27 cellular contexts compared by ENCODE assay signal in the genomic region with DNA sequence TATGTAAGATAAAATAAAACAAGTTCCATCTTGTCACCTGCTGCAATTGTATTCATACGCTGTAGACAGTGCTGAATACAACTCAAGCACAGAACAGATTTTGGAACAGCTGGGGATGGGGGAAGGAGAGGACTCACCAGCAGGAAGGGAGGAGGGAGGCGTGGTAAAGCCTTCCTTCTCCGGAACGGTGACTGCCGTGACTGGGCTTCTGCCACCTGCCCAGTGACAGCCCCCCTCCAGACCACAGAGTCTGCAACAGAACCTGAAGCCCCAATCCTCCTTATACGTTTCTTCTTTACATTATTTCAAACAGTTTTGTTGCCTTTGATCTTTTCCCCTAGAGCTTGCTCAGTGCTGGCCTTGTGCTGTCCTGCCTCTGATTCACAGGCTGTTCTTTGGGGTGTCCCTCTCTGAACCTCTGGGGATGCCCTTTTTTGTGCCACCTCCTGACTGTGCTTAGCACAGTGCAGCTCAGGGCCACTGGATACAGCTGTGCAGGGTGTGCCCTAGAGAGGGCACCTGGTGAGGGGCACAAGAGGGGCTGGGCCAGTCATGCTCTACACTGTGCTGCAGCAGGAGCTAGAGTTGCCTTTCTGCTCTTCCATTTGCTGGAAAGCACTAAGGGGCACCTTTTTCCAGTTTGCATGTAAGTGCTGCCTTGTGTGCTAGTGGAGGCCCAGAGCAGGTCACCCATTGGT.
DNase-seq lines count a peak whose midpoint lies in the region; ATAC-seq and TF ChIP-seq lines count a peak whose summit lies in the region.
"Had no signal": no experiment of that assay in that cellular context is flagged by ENCODE, and none has a peak within 500 bp of the region (broad histone marks: within the 10 kb centered on the region; RNA-seq: fewer than 3 reads in every experiment).

No MANE protein-coding gene starts in this region.

- no peak overlapping the region for H3K27ac Mint-ChIP-seq in activated CD8-positive, alpha-beta memory T cell treated with anti-CD3 and anti-CD28 coated beads, Interleukin-2, amount 10 ng/mL, durations not matched to agents 7 days and 5 days
- H3K27ac Mint-ChIP-seq in WTC11 = no peak overlapping the region
- H3K27ac Mint-ChIP-seq: activated CD4-positive, alpha-beta T cell treated with anti-CD3 and anti-CD28 coated beads, Interleukin-2, amount 10 ng/mL, durations not matched to agents 7 days and 5 days; activated T-cell treated with anti-CD3 and anti-CD28 coated beads, Interleukin-2, amount 50 U/mL, for 24 hours; CD4-positive, alpha-beta T cell; nephron had no signal

- peaks cover 5% of the 10 kb centered on the region for H3K9me3 ChIP-seq in upper lobe of right lung

- peaks cover 17% of the 10 kb centered on the region for H3K9me3 Mint-ChIP-seq in activated CD8-positive, alpha-beta memory T cell treated with anti-CD3 and anti-CD28 coated beads, Interleukin-2, amount 10 ng/mL, durations not matched to agents 7 days and 5 days (ENCODE audit: low read depth)
- H3K9me3 Mint-ChIP-seq in WTC11 = peaks cover 52% of the 10 kb centered on the region

- H3K27ac ChIP-seq in upper lobe of right lung = no peak overlapping the region
- H3K27ac ChIP-seq: A549, ascending aorta, coronary artery, psoas muscle, tibial nerve, WERI-Rb-1 had no signal

- CTCF ChIA-PET in activated CD8-positive, alpha-beta memory T cell treated with anti-CD3 and anti-CD28 coated beads, Interleukin-2, amount 10 ng/mL, durations not matched to agents 7 days and 5 days (lab: Charles Lee) = no interaction called here
- CTCF ChIA-PET in WTC11 (lab: Charles Lee) = no interaction called here

- peak; percentile 6 for ATAC-seq in activated CD8-positive, alpha-beta memory T cell treated with anti-CD3 and anti-CD28 coated beads, Interleukin-2, amount 10 ng/mL, durations not matched to agents 7 days and 5 days
- ATAC-seq in WTC11 = no peak
- peak; percentile 35 for ATAC-seq in upper lobe of right lung
- no peak for ATAC-seq in HG02759 (IDR thresholded peaks at IDR 0.05; ENCODE audit: unreplicated experiment)
- no peak for ATAC-seq in HG03571 (IDR thresholded peaks at IDR 0.05; ENCODE audit: unreplicated experiment)
- ATAC-seq: A549, mucosa of descending colon, psoas muscle had no signal

- peaks cover 4% of the 10 kb centered on the region for H3K4me1 Mint-ChIP-seq in activated CD8-positive, alpha-beta memory T cell treated with anti-CD3 and anti-CD28 coated beads, Interleukin-2, amount 10 ng/mL, durations not matched to agents 7 days and 5 days
- peaks cover 7% of the 10 kb centered on the region for H3K4me1 Mint-ChIP-seq in WTC11
- H3K4me1 Mint-ChIP-seq: activated CD4-positive, alpha-beta T cell treated with anti-CD3 and anti-CD28 coated beads, Interleukin-2, amount 10 ng/mL, durations not matched to agents 7 days and 5 days; nephron had no signal

- H3K4me1 ChIP-seq in upper lobe of right lung = no peaks in the 10 kb centered on the region
- H3K4me1 ChIP-seq: A549, ascending aorta, psoas muscle, tibial nerve had no signal

- no peaks in the 10 kb centered on the region for H3K27me3 ChIP-seq in upper lobe of right lung
- H3K27me3 ChIP-seq in H7 (ENCODE audit: control insufficient read depth, insufficient read depth, low read length) = no peaks in the 10 kb centered on the region
- H3K27me3 ChIP-seq: ascending aorta, tibial nerve had no signal

- H3K36me3 Mint-ChIP-seq in activated CD8-positive, alpha-beta memory T cell treated with anti-CD3 and anti-CD28 coated beads, Interleukin-2, amount 10 ng/mL, durations not matched to agents 7 days and 5 days = peaks cover 3% of the 10 kb centered on the region
- peaks cover 54% of the 10 kb centered on the region for H3K36me3 Mint-ChIP-seq in WTC11

- H3K27me3 Mint-ChIP-seq in activated CD8-positive, alpha-beta memory T cell treated with anti-CD3 and anti-CD28 coated beads, Interleukin-2, amount 10 ng/mL, durations not matched to agents 7 days and 5 days = no peaks in the 10 kb centered on the region
- peaks cover 4% of the 10 kb centered on the region; the same call in 1 of the 2 replicates for H3K27me3 Mint-ChIP-seq in WTC11 (ENCODE audit: low read depth)
- H3K27me3 Mint-ChIP-seq: activated CD4-positive, alpha-beta T cell treated with anti-CD3 and anti-CD28 coated beads, Interleukin-2, amount 10 ng/mL, durations not matched to agents 7 days and 5 days; activated T-cell treated with anti-CD3 and anti-CD28 coated beads, Interleukin-2, amount 50 U/mL, for 24 hours; CD4-positive, alpha-beta T cell had no signal

- TF ChIP-seq CTCF in WTC11 (IDR thresholded peaks at IDR 0.05) (no peak), upper lobe of right lung (IDR thresholded peaks at IDR 0.05) (no peak)

- POLR2A ChIA-PET in WTC11 (lab: Charles Lee) = no interaction called here

- no peak overlapping the region for H3K4me3 Mint-ChIP-seq in activated CD8-positive, alpha-beta memory T cell treated with anti-CD3 and anti-CD28 coated beads, Interleukin-2, amount 10 ng/mL, durations not matched to agents 7 days and 5 days
- H3K4me3 Mint-ChIP-seq in WTC11 = no peak overlapping the region
- H3K4me3 Mint-ChIP-seq: activated CD4-positive, alpha-beta T cell treated with anti-CD3 and anti-CD28 coated beads, Interleukin-2, amount 10 ng/mL, durations not matched to agents 7 days and 5 days; activated T-cell treated with anti-CD3 and anti-CD28 coated beads, Interleukin-2, amount 50 U/mL, for 24 hours; CD4-positive, alpha-beta T cell; nephron had no signal

- no peaks in the 10 kb centered on the region for H3K36me3 ChIP-seq in upper lobe of right lung
- H3K36me3 ChIP-seq in H7 (replicated peaks; ENCODE audit: control insufficient read depth, insufficient read depth, low read length) = no peaks in the 10 kb centered on the region
- H3K36me3 ChIP-seq: ascending aorta, tibial nerve, WERI-Rb-1 had no signal

- intact Hi-C loops in upper lobe of right lung (cut with DNase I) = no loop called here

- DNase-seq in activated CD8-positive, alpha-beta memory T cell treated with anti-CD3 and anti-CD28 coated beads, Interleukin-2, amount 10 ng/mL, durations not matched to agents 7 days and 5 days = no peak
- no peak for DNase-seq in activated CD8-positive, alpha-beta memory T cell treated with anti-CD3 and anti-CD28 coated beads, Interleukin-2, amount 50 U/mL, for 48 hours
- DNase-seq in NCI-H1694 treated with DMSO at 0.1 percent for 48 hours (lab: John Stamatoyannopoulos, UW) = peak; percentile 58
- no peak for DNase-seq in WTC11 (ENCODE audit: low spot score)
- DNase-seq in upper lobe of right lung = no peak
- no peak for DNase-seq in H7
- DNase-seq: activated CD4-positive, alpha-beta T cell treated with anti-CD3 and anti-CD28 coated beads, Interleukin-2, amount 10 ng/mL, durations not matched to agents 7 days and 5 days; activated T-cell treated with anti-CD3 and anti-CD28 coated beads, Interleukin-2, amount 50 U/mL, for 24 hours; AML-193; CD4-positive, alpha-beta T cell; effector memory CD4-positive, alpha-beta T cell; mammary epithelial cell; mucosa of descending colon; NCI-H2029 treated with DMSO at 0.1 percent for 48 hours; NCI-H510A; psoas muscle; stimulated activated CD4-positive, alpha-beta T cell treated with anti-CD3 and anti-CD28 coated beads, Interleukin-4, amount 100 ng/mL, for 24 hours; SW 1271; T-helper 9 cell; WERI-Rb-1 had no signal

- H3K4me3 ChIP-seq in upper lobe of right lung (no peak overlapping the region), H7 (ENCODE audit: insufficient read depth, low read depth, low read length) (no peak overlapping the region)
- H3K4me3 ChIP-seq: A549, ascending aorta, coronary artery, mucosa of descending colon, psoas muscle, tibial nerve had no signal

TF ChIP-seq in WTC11, 78 proteins besides CTCF, POLR2A, EP300 and RAD21:
- TF ChIP-seq ZNF263 (CRISPR knock-in tag; IDR thresholded peaks at IDR 0.05; ENCODE audit: low read depth) = 0 out of 2 replicates have a peak, but pooled peaks have one; percentile 31
- TF ChIP-seq, protein P1, sequence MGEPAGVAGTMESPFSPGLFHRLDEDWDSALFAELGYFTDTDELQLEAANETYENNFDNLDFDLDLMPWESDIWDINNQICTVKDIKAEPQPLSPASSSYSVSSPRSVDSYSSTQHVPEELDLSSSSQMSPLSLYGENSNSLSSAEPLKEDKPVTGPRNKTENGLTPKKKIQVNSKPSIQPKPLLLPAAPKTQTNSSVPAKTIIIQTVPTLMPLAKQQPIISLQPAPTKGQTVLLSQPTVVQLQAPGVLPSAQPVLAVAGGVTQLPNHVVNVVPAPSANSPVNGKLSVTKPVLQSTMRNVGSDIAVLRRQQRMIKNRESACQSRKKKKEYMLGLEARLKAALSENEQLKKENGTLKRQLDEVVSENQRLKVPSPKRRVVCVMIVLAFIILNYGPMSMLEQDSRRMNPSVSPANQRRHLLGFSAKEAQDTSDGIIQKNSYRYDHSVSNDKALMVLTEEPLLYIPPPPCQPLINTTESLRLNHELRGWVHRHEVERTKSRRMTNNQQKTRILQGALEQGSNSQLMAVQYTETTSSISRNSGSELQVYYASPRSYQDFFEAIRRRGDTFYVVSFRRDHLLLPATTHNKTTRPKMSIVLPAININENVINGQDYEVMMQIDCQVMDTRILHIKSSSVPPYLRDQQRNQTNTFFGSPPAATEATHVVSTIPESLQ (CRISPR knock-in tag; IDR thresholded peaks at IDR 0.05) = no peak

Comparison
In these comparisons a context has a peak if more than half of its experiments do, and no peak if none do; other contexts are left out.
1. ATAC-seq: peak in activated CD8-positive, alpha-beta memory T cell treated with anti-CD3 and anti-CD28 coated beads, Interleukin-2, amount 10 ng/mL, durations not matched to agents 7 days and 5 days (single experiment) and upper lobe of right lung (single experiment); none in WTC11 (single experiment), HG02759 (single experiment) and HG03571 (single experiment).